27 cellular contexts compared by ENCODE assay signal in the genomic region with DNA sequence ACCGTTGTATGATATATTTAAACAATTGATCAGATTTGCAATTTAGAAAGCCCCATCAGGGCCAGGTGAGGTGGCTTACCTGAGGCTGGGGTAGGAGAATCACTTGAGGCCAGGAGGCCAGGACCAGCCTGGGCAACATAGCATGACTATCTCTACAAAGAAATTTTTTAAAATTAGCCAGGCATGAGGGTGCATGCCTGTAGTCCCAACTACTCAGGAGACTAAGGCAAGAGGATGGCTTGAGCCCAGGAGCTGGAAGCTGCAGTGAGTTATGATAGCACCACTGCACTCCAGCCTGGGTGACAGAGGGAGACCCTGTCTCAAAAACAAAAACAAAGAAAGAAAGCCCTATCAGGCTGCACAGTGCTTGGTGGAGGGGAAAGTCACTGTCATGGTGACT.
"Had no signal": no experiment of that assay in that cellular context is flagged by ENCODE, and none has a peak within 500 bp of the region (broad histone marks: within the 10 kb centered on the region; RNA-seq: fewer than 3 reads in every experiment).

No MANE protein-coding gene starts in this region.

- H3K4me3 ChIP-seq: adrenal gland, K562, SJCRH30, SK-N-MC had no signal

- ATAC-seq: activated CD4-positive, alpha-beta T cell treated with anti-CD3 and anti-CD28 coated beads for 36 hours; activated CD4-positive, CD25-positive, alpha-beta regulatory T cell treated with anti-CD3 and anti-CD28 coated beads, Interleukin-2, amount 50 U/mL, for 24 hours; activated CD8-positive, alpha-beta T cell treated with anti-CD3 and anti-CD28 coated beads, Interleukin-2, amount 10 ng/mL, durations not matched to agents 7 days and 5 days; activated naive CD4-positive, alpha-beta T cell treated with anti-CD3 and anti-CD28 coated beads, Interleukin-2, amount 50 U/mL, for 72 hours; activated T-cell treated with anti-CD3 and anti-CD28 coated beads, Interleukin-2, amount 50 U/mL, for 4 hours; K562; Panc1; WTC11 had no signal

- H3K9me3 Mint-ChIP-seq: activated CD4-positive, alpha-beta T cell treated with anti-CD3 and anti-CD28 coated beads, Interleukin-2, amount 10 ng/mL, durations not matched to agents 7 days and 5 days; activated naive CD4-positive, alpha-beta T cell treated with anti-CD3 and anti-CD28 coated beads for 36 hours; activated naive CD4-positive, alpha-beta T cell treated with anti-CD3 and anti-CD28 coated beads, Interleukin-2, amount 50 U/mL, for 72 hours; activated T-cell treated with anti-CD3 and anti-CD28 coated beads, Interleukin-2, amount 50 U/mL, for 4 hours; activated T-helper 1 cell treated with anti-CD3 and anti-CD28 coated beads, Interleukin-12 subunit alpha, Interleukin-12 subunit beta, Interleukin-2, Interleukin-4 antibody, amounts not matched to agents 30 ng/mL and 10 ng/mL and 1 ng/mL, durations not matched to agents 14 hours and 24 hours and 36 hours; T-helper 2 cell treated with Interferon-gamma antibody and Interleukin-4, amounts not matched to agents 5 μg/mL and 100 μg/mL, for 36 hours; WTC11 had no signal

- DNase-seq: activated CD4-positive, alpha-beta T cell treated with anti-CD3 and anti-CD28 coated beads for 36 hours; activated CD4-positive, alpha-beta T cell treated with anti-CD3 and anti-CD28 coated beads, Interleukin-2, amount 10 ng/mL, durations not matched to agents 7 days and 5 days; activated CD4-positive, alpha-beta T cell treated with anti-CD3 and anti-CD28 coated beads, Interleukin-2, amount 50 U/mL, for 48 hours; activated CD8-positive, alpha-beta T cell treated with anti-CD3 and anti-CD28 coated beads, Interleukin-2, amount 10 ng/mL, durations not matched to agents 7 days and 5 days; activated gamma-delta T cell treated with Interleukin-2 at 50 U/mL for 16 hours; activated naive CD4-positive, alpha-beta T cell treated with anti-CD3 and anti-CD28 coated beads for 36 hours; activated T-cell treated with anti-CD3 and anti-CD28 coated beads, Interleukin-2, amount 50 U/mL, for 4 hours; adrenal gland; caudate nucleus; NCI-H1092 treated with DMSO at 0.1 percent for 48 hours; NCI-H1417; NCI-H146; NCI-H187 treated with DMSO at 0.1 percent for 48 hours; NCI-H2081; NCI-H345; SHP77; SJCRH30 had no signal

- H3K36me3 ChIP-seq: adrenal gland, SJCRH30 had no signal

- H3K9me3 ChIP-seq: adrenal gland, SJCRH30 had no signal

- H3K4me3 Mint-ChIP-seq: activated CD4-positive, alpha-beta T cell treated with anti-CD3 and anti-CD28 coated beads for 36 hours; activated CD4-positive, alpha-beta T cell treated with anti-CD3 and anti-CD28 coated beads, Interleukin-2, amount 10 ng/mL, durations not matched to agents 7 days and 5 days; activated CD8-positive, alpha-beta T cell treated with anti-CD3 and anti-CD28 coated beads, Interleukin-2, amount 10 ng/mL, durations not matched to agents 7 days and 5 days; activated naive CD4-positive, alpha-beta T cell treated with anti-CD3 and anti-CD28 coated beads for 36 hours; activated T-cell treated with anti-CD3 and anti-CD28 coated beads, Interleukin-2, amount 50 U/mL, for 4 hours; activated T-helper 1 cell treated with anti-CD3 and anti-CD28 coated beads, Interleukin-12 subunit alpha, Interleukin-12 subunit beta, Interleukin-2, Interleukin-4 antibody, amounts not matched to agents 30 ng/mL and 10 ng/mL and 1 ng/mL, durations not matched to agents 14 hours and 24 hours and 36 hours; brain; T-helper 2 cell treated with Interferon-gamma antibody and Interleukin-4, amounts not matched to agents 5 μg/mL and 100 μg/mL, for 36 hours; WTC11 had no signal

- H3K27me3 ChIP-seq: adrenal gland, SJCRH30 had no signal

- H3K36me3 Mint-ChIP-seq: activated naive CD4-positive, alpha-beta T cell treated with anti-CD3 and anti-CD28 coated beads, Interleukin-2, amount 50 U/mL, for 72 hours; brain; WTC11 had no signal

- H3K27ac Mint-ChIP-seq: activated CD4-positive, alpha-beta T cell treated with anti-CD3 and anti-CD28 coated beads for 36 hours; activated CD4-positive, alpha-beta T cell treated with anti-CD3 and anti-CD28 coated beads, Interleukin-2, amount 10 ng/mL, durations not matched to agents 7 days and 5 days; activated CD8-positive, alpha-beta T cell treated with anti-CD3 and anti-CD28 coated beads, Interleukin-2, amount 10 ng/mL, durations not matched to agents 7 days and 5 days; activated naive CD4-positive, alpha-beta T cell treated with anti-CD3 and anti-CD28 coated beads for 36 hours; activated naive CD4-positive, alpha-beta T cell treated with anti-CD3 and anti-CD28 coated beads, Interleukin-2, amount 50 U/mL, for 72 hours; activated T-helper 1 cell treated with anti-CD3 and anti-CD28 coated beads, Interleukin-12 subunit alpha, Interleukin-12 subunit beta, Interleukin-2, Interleukin-4 antibody, amounts not matched to agents 30 ng/mL and 10 ng/mL and 1 ng/mL, durations not matched to agents 14 hours and 24 hours and 36 hours; T-helper 2 cell treated with Interferon-gamma antibody and Interleukin-4, amounts not matched to agents 5 μg/mL and 100 μg/mL, for 36 hours; WTC11 had no signal

- FAIRE-seq: bronchial epithelial cell, K562 had no signal

- H3K27ac ChIP-seq: adrenal gland, SK-N-MC had no signal
